Comparison of ENCODE assay signal across 8 cellular contexts in genomic region chr19:18895038-18895827, GRCh38. TPM values are rescaled to one million over a fixed set of nuclear protein-coding genes. Genes with fewer than 3 reads are reported as not detected.
DNase-seq lines count a peak whose midpoint lies in the region; ATAC-seq and TF ChIP-seq lines count a peak whose summit lies in the region.

No MANE protein-coding gene starts in this region.

- H3K23ac ChIP-seq in mesenchymal stem cell (ENCODE audit: low read length in 2 of 2): peak overlapping the region in 1 of 2 experiments; percentile 64

- peaks cover 3% of the 10 kb centered on the region for H3K4me1 ChIP-seq in ACC112 (ENCODE audit: control insufficient read depth, insufficient read depth, low read length, unreplicated experiment)
- no peaks in the 10 kb centered on the region; the same call in 1 of the 2 replicates for H3K4me1 ChIP-seq in Panc1 (ENCODE audit: control insufficient read depth, insufficient read depth, low read length)
- peaks cover 20% of the 10 kb centered on the region for H3K4me1 ChIP-seq in mesenchymal stem cell (ENCODE audit: control insufficient read depth, insufficient read depth, low read depth, low read length)

- no peaks in the 10 kb centered on the region for H3K79me2 ChIP-seq in ACC112 (ENCODE audit: control insufficient read depth, insufficient read depth, low read length, unreplicated experiment)

- intact Hi-C loops in Panc1 (cut with micrococcal nuclease; ENCODE audit: unreplicated experiment): no loop called here
- intact Hi-C loops in dorsolateral prefrontal cortex (cut with DNase I): loop anchor here (1.0 to 2.0 kb wide), 2 partner anchors 24 kb away; partner anchors contain the start of genes COPE (in 2 of the 2) and DDX49 (in 2 of the 2)

- no peaks in the 10 kb centered on the region for H3K36me3 ChIP-seq in ACC112 (ENCODE audit: insufficient read depth, low read length)
- H3K36me3 ChIP-seq in Panc1 (ENCODE audit: control insufficient read depth, insufficient read depth, low read length): no peaks in the 10 kb centered on the region
- peaks cover 13 to 23% of the 10 kb centered on the region in 2 experiments for H3K36me3 ChIP-seq in mesenchymal stem cell (ENCODE audit: control insufficient read depth in 1 of 2, insufficient read depth in 2 of 2, low read depth in 1 of 2, low read length in 2 of 2)

- no peak overlapping the region for H2BK12ac ChIP-seq in mesenchymal stem cell (ENCODE audit: low read length in 2 of 2)

- H3K4me2 ChIP-seq in mesenchymal stem cell (ENCODE audit: low read length, poor library complexity, severe bottlenecking): peak overlapping the region; percentile 97

- peak; percentile 39 for TF ChIP-seq CTCF in GM12872 (IDR thresholded peaks at IDR 0.05; ENCODE audit: insufficient read depth, low read depth, low read length)
- TF ChIP-seq CTCF in Panc1 (IDR thresholded peaks at IDR 0.05): peak; percentile 84
- TF ChIP-seq CTCF in dorsolateral prefrontal cortex (IDR thresholded peaks at IDR 0.05 in 54 of 56, conservative IDR thresholded peaks at IDR 0.05 in 2 of 56; ENCODE audit: low read depth in 1 of 56, partially characterized antibody in 56 of 56): peak in 54 of 56 donors; percentile 32 to 77 (median 57)

- H3K18ac ChIP-seq in mesenchymal stem cell (ENCODE audit: low read depth in 1 of 2, low read length in 2 of 2): peak overlapping the region in 1 of 2 experiments; percentile 38

- H3K27ac ChIP-seq in ACC112 (ENCODE audit: low read depth, low read length) (no peak overlapping the region), Panc1 (ENCODE audit: low read length) (peak overlapping the region; percentile 34; the same call in 1 of the 2 replicates), dorsolateral prefrontal cortex (peak overlapping the region; percentile 83 to 100 (median 98)), mesenchymal stem cell (ENCODE audit: low read length, poor library complexity, severe bottlenecking) (no peak overlapping the region)

- peak overlapping the region; percentile 79 for H3K4me3 ChIP-seq in ACC112 (ENCODE audit: low read depth, low read length)
- peak overlapping the region; percentile 49 to 53 for H3K4me3 ChIP-seq in Panc1 (ENCODE audit: low read depth in 2 of 2, low read length in 2 of 2)
- H3K4me3 ChIP-seq in dorsolateral prefrontal cortex: peak overlapping the region; percentile 61 to 94 (median 81)
- peak overlapping the region; percentile 48 to 67 for H3K4me3 ChIP-seq in mesenchymal stem cell (ENCODE audit: insufficient read depth in 1 of 2, low read depth in 1 of 2, low read length in 2 of 2)

- peak overlapping the region; percentile 45 for H2BK15ac ChIP-seq in mesenchymal stem cell (ENCODE audit: low read depth, poor library complexity, severe bottlenecking)

- H2AFZ ChIP-seq in ACC112 (ENCODE audit: low read length, unreplicated experiment): no peak overlapping the region
- peak overlapping the region; percentile 65 for H2AFZ ChIP-seq in mesenchymal stem cell (ENCODE audit: low read depth, low read length)

- H4K8ac ChIP-seq in mesenchymal stem cell (ENCODE audit: low read length): peak overlapping the region; percentile 29

- CTCF ChIA-PET in Panc1 (lab: Charles Lee): interaction anchor here (0.5 to 1.6 kb wide), 3 partner anchors 20 to 412 kb away, joined by 3 to 6 read pairs (median 4); no protein-coding TSS in a partner anchor

- H4K91ac ChIP-seq in mesenchymal stem cell (ENCODE audit: low read length): no peak overlapping the region

- BruUV-seq in Panc1 (replicated peaks; lab: Mats Ljungman, UMichigan): no TSS peak

- WGBS in mesenchymal stem cell: 1% methylated on average over 60 of the region's 73 CpGs

- H3K27me3 ChIP-seq in ACC112 (ENCODE audit: insufficient read depth, low read length): no peaks in the 10 kb centered on the region
- H3K27me3 ChIP-seq in Panc1 (ENCODE audit: control insufficient read depth, insufficient read depth, low read length): no peaks in the 10 kb centered on the region
- peaks cover 0 to 3% (median 0%) of the 10 kb centered on the region in 45 donors for H3K27me3 ChIP-seq in dorsolateral prefrontal cortex
- H3K27me3 ChIP-seq in mesenchymal stem cell (ENCODE audit: control insufficient read depth in 1 of 2, insufficient read depth in 1 of 2, low read length in 2 of 2): peaks cover 34 to 35% of the 10 kb centered on the region in 2 experiments

- no peaks in the 10 kb centered on the region for H3K79me1 ChIP-seq in mesenchymal stem cell (replicated peaks; ENCODE audit: low read length, poor library complexity, severe bottlenecking)

- peak overlapping the region in 1 of 2 experiments; percentile 27 for H3K14ac ChIP-seq in mesenchymal stem cell (ENCODE audit: low read length in 2 of 2)

- ATAC-seq in Panc1 (peak; percentile 86), GM18498 (IDR thresholded peaks at IDR 0.05; ENCODE audit: unreplicated experiment) (no peak), GM21825 (IDR thresholded peaks at IDR 0.05; ENCODE audit: unreplicated experiment) (no peak)

- H3K4ac ChIP-seq in mesenchymal stem cell (ENCODE audit: low read depth in 1 of 2, low read length in 2 of 2): peak overlapping the region in 1 of 2 experiments; percentile 7

- no peak overlapping the region for H2BK120ac ChIP-seq in mesenchymal stem cell (ENCODE audit: low read depth, low read length)

- no peaks in the 10 kb centered on the region for H3K9me3 ChIP-seq in Panc1 (ENCODE audit: control insufficient read depth, insufficient read depth, low read depth, low read length)
- no peaks in the 10 kb centered on the region for H3K9me3 ChIP-seq in mesenchymal stem cell (ENCODE audit: control insufficient read depth, low read length)

- POLR2A ChIA-PET in Panc1 (lab: Charles Lee): no interaction called here

- DNase-seq in Panc1 (ENCODE audit: low read depth, low spot score) (no peak), dorsolateral prefrontal cortex (peak; percentile 66 to 91 (median 88)), mesenchymal stem cell (peak; percentile 40)
- DNase-seq in activated CD4-positive, CD25-positive, alpha-beta regulatory T cell treated with anti-CD3 and anti-CD28 coated beads, Interleukin-2, amount 50 U/mL, for 72 hours: no peak

- H3K9ac ChIP-seq in mesenchymal stem cell (ENCODE audit: low read length): no peak overlapping the region

- H2AK5ac ChIP-seq in mesenchymal stem cell (ENCODE audit: low read length, severe bottlenecking): no peak overlapping the region

- in situ Hi-C loops in Panc1 (cut with HindIII; ENCODE audit: low pct_unique_long_range_greater_than_20kb, low sequenced_read_pairs): no loop called here

- H2BK5ac ChIP-seq in mesenchymal stem cell (ENCODE audit: low read depth, low read length, poor library complexity, severe bottlenecking): no peak overlapping the region

RNA-seq across cellular contexts. Expression of gene CERS1, which starts 0.7 kb away (rescaled TPM):
- total RNA-seq in Panc1 (2021; ENCODE audit: unreplicated experiment): 4.5 TPM
- polyA plus RNA-seq in Panc1 (2012; ENCODE audit: insufficient read length): 8.8 TPM
- 100 to 1,000 TPM in 106 of 120 experiments, 10 to 100 TPM in 14; 81.6 to 211 (median 120) TPM for total RNA-seq in dorsolateral prefrontal cortex
- 1.5 TPM for polyA plus RNA-seq in mesenchymal stem cell (2013, experiment 1 of 2)
- polyA plus RNA-seq in mesenchymal stem cell (2013, experiment 2 of 2): 1.6 TPM

RNA-seq across cellular contexts. Expression of gene COPE, which starts 24.0 kb away (rescaled TPM):
- total RNA-seq in Panc1 (2021; ENCODE audit: unreplicated experiment) (177 TPM), dorsolateral prefrontal cortex (100 to 1,000 TPM; 108 to 189 (median 147) TPM)
- polyA plus RNA-seq in Panc1 (2012; ENCODE audit: insufficient read length): 210 TPM
- 214 TPM for polyA plus RNA-seq in mesenchymal stem cell (2013, experiment 1 of 2)
- polyA plus RNA-seq in mesenchymal stem cell (2013, experiment 2 of 2): 238 TPM

RNA-seq across cellular contexts. Expression of gene DDX49, which starts 24.3 kb away (rescaled TPM):
- 41.5 TPM for total RNA-seq in Panc1 (2021; ENCODE audit: unreplicated experiment)
- 52.2 TPM for polyA plus RNA-seq in Panc1 (2012; ENCODE audit: insufficient read length)
- 10 to 100 TPM; 28.5 to 56.4 (median 38.5) TPM for total RNA-seq in dorsolateral prefrontal cortex
- polyA plus RNA-seq in mesenchymal stem cell (2013, experiment 1 of 2): 19.4 TPM
- 18.6 TPM for polyA plus RNA-seq in mesenchymal stem cell (2013, experiment 2 of 2)

RNA-seq across cellular contexts. Expression of gene HOMER3, which starts 45.8 kb away (rescaled TPM):
- 58.9 TPM for total RNA-seq in Panc1 (2021; ENCODE audit: unreplicated experiment)
- polyA plus RNA-seq in Panc1 (2012; ENCODE audit: insufficient read length): 61.8 TPM
- 10 to 100 TPM; 11.7 to 52.8 (median 22.9) TPM for total RNA-seq in dorsolateral prefrontal cortex
- polyA plus RNA-seq in mesenchymal stem cell (2013, experiment 1 of 2): 54.3 TPM
- 55.7 TPM for polyA plus RNA-seq in mesenchymal stem cell (2013, experiment 2 of 2)

Comparison
In these comparisons a context has a peak if more than half of its experiments do, and no peak if none do; other contexts are left out.
1. H3K27ac ChIP-seq: peak in Panc1 (single experiment) and dorsolateral prefrontal cortex (59 of 59); none in ACC112 (single experiment) and mesenchymal stem cell (single experiment).
2. DNase-seq: peak in dorsolateral prefrontal cortex (10 of 10) and mesenchymal stem cell (single experiment); none in Panc1 (single experiment) and activated CD4-positive, CD25-positive, alpha-beta regulatory T cell treated with anti-CD3 and anti-CD28 coated beads, Interleukin-2, amount 50 U/mL, for 72 hours (single experiment).
3. RNA of gene CERS1, which starts 0.7 kb away (total RNA-seq): 81.6 to 211 TPM in dorsolateral prefrontal cortex; 4.5 TPM in Panc1 (single experiment); every median in the first group is over 10 times any median in the second.
4. Peak in every context shown above with its lines, with median percentiles within 50 percentile points of each other: H3K4me3 ChIP-seq and CTCF ChIP-seq.